In genomic region chr12:122813310-122813713, GRCh38 we compare ENCODE assay signal across 15 cellular contexts. TPM values are rescaled to one million over a fixed set of nuclear protein-coding genes. Genes with fewer than 3 reads are reported as not detected.
DNase-seq lines count a peak whose midpoint lies in the region; ATAC-seq, FAIRE-seq and TF ChIP-seq lines count a peak whose summit lies in the region.
"Had no signal": no experiment of that assay in that cellular context is flagged by ENCODE, and none has a peak within 500 bp of the region (broad histone marks: within the 10 kb centered on the region; RNA-seq: fewer than 3 reads in every experiment).

No MANE protein-coding gene starts in this region.

- RAD21 ChIA-PET in GM12878 (lab: Charles Lee; ENCODE audit: unreplicated experiment): interaction anchor here (1.0 to 1.4 kb wide), 2 partner anchors 13 to 22 kb away, joined by 3 to 6 read pairs; partner anchors contain the start of gene HIP1R

- H2AFZ ChIP-seq in Karpas-422 (ENCODE audit: low read length) (peak overlapping the region; percentile 67; the same call in 1 of the 2 replicates), GM12878 (ENCODE audit: control insufficient read depth, low read depth, low read length) (peak overlapping the region; percentile 45; the same call in 1 of the 2 replicates)

- peak overlapping the region; percentile 0 for H3K4me2 ChIP-seq in Karpas-422 (ENCODE audit: low read depth, low read length, poor library complexity, severe bottlenecking)
- H3K4me2 ChIP-seq in GM12878 (ENCODE audit: control insufficient read depth, insufficient read depth): peak overlapping the region; percentile 40; the same call in 1 of the 2 replicates

- H3K9me3 ChIP-seq in Karpas-422 (ENCODE audit: low read length): no peaks in the 10 kb centered on the region
- H3K9me3 ChIP-seq in GM12878 (replicated peaks; ENCODE audit: control insufficient read depth, insufficient read depth, low read length): no peaks in the 10 kb centered on the region
- H3K9me3 ChIP-seq in ascending aorta: no peaks in the 10 kb centered on the region
- H3K9me3 ChIP-seq in thyroid gland: no peaks in the 10 kb centered on the region

- in situ Hi-C loops in GM12878 (cut with MboI): no loop called here

- POLR2A ChIA-PET in GM12878 (lab: Charles Lee): no interaction called here

- H3K27me3 ChIP-seq in GM06990 (replicated peaks; ENCODE audit: control insufficient read depth, insufficient read depth, low read length) (no peaks in the 10 kb centered on the region), Karpas-422 (ENCODE audit: low read length) (no peaks in the 10 kb centered on the region), GM12878 (replicated peaks in 1 of 2; ENCODE audit: control insufficient read depth in 2 of 2, insufficient read depth in 2 of 2, low read length in 1 of 2) (no peaks in the 10 kb centered on the region), ascending aorta (no peaks in the 10 kb centered on the region), thyroid gland (no peaks in the 10 kb centered on the region)

- 23% methylated on average over 10 of the region's 10 CpGs for WGBS in GM12878 (ENCODE audit: insufficient coverage, insufficient replicate concordance, low lambda C conversion rate, missing lambda C conversion rate)
- 85 to 86% methylated on average over 10 of the region's 10 CpGs for WGBS in thyroid gland, 2 donors

- intact Hi-C loops in GM12878 (cut with micrococcal nuclease; ENCODE audit: unreplicated experiment): no loop called here
- intact Hi-C loops in ascending aorta (cut with DNase I): no loop called here
- intact Hi-C loops in thyroid gland (cut with DNase I): no loop called here

- TF ChIP-seq CTCF in GM06990 (IDR thresholded peaks at IDR 0.05; ENCODE audit: insufficient read depth, low read length, poor library complexity, severe bottlenecking) (no peak), GM12878 (IDR thresholded peaks at IDR 0.05 in 2 of 3, conservative IDR thresholded peaks at IDR 0.05 in 1 of 3; ENCODE audit: control insufficient read depth in 2 of 3, extremely low read depth in 1 of 3, insufficient read depth in 1 of 3, low read depth in 3 of 3, low read length in 3 of 3) (no peak), ascending aorta (IDR thresholded peaks at IDR 0.05) (no peak), thyroid gland (IDR thresholded peaks at IDR 0.05) (no peak)

- peak; percentile 53 for ATAC-seq in GM19324 (IDR thresholded peaks at IDR 0.05; ENCODE audit: low FRiP score, unreplicated experiment)
- ATAC-seq in GM12878: peak; percentile 78

- SMC1A ChIA-PET in GM12878 (lab: Charles Lee; ENCODE audit: uncharacterized antibody, unreplicated experiment): interaction anchor here (1.0 to 2.2 kb wide), 2 partner anchors 20 to 73 kb away, joined by 3 to 7 read pairs; no protein-coding TSS in a partner anchor

- 0 out of 2 replicates have a peak overlapping the region, but pooled peaks have one; percentile 4 for H3K9ac ChIP-seq in Karpas-422 (ENCODE audit: low read length)
- H3K9ac ChIP-seq in GM12878 (ENCODE audit: control insufficient read depth, insufficient read depth, low read length): no peak overlapping the region

- no peak overlapping the region for H3K4me3 ChIP-seq in GM06990 (replicated peaks; ENCODE audit: low read depth, low read length)
- no peak overlapping the region for H3K4me3 ChIP-seq in Karpas-422 (ENCODE audit: low read length)
- no peak overlapping the region for H3K4me3 ChIP-seq in GM12878
- no peak overlapping the region for H3K4me3 ChIP-seq in ascending aorta
- H3K4me3 ChIP-seq in thyroid gland (replicated peaks in 1 of 3): no peak overlapping the region

- H3K79me2 ChIP-seq in Karpas-422 (ENCODE audit: low read length) (no peaks in the 10 kb centered on the region), GM12878 (ENCODE audit: control insufficient read depth, insufficient read depth, low read length) (no peaks in the 10 kb centered on the region)

- CTCF ChIA-PET in GM12878 (lab: Yijun Ruan, JAX): interaction anchor here (1.0 to 1.4 kb wide), 2 partner anchors 13 to 20 kb away, joined by 3 to 4 read pairs; no protein-coding TSS in a partner anchor

- BruUV-seq in GM12878 (replicated peaks; lab: Mats Ljungman, UMichigan): no TSS peak

- H3K27ac ChIP-seq in Karpas-422 (ENCODE audit: low read length) (no peak overlapping the region), GM12878 (ENCODE audit: control insufficient read depth, insufficient read depth) (no peak overlapping the region), ascending aorta (no peak overlapping the region), thyroid gland (no peak overlapping the region)
- H3K27ac ChIP-seq: WERI-Rb-1 had no signal

- H3K9me2 ChIP-seq in Karpas-422 (replicated peaks; ENCODE audit: insufficient read depth, low read length): no peaks in the 10 kb centered on the region

- DNase-seq in GM06990 (ENCODE audit: extremely low read depth, insufficient read length) (peak; percentile 29), Karpas-422 (peak; percentile 69), GM12878 (ENCODE audit: low read depth, low spot score) (peak; percentile 49), ascending aorta (ENCODE audit: low spot score in 2 of 2) (no peak), EL (no peak), HuH-7 (ENCODE audit: low spot score) (no peak), thyroid gland (no peak)
- DNase-seq: KG1; NCI-H187 treated with DMSO at 0.1 percent for 48 hours; SHP77 treated with DMSO at 0.1 percent for 48 hours; stimulated activated CD8-positive, alpha-beta memory T cell treated with anti-CD3 and anti-CD28 coated beads, Interleukin-4, amount 100 ng/mL, for 48 hours; WERI-Rb-1 had no signal

- H4K20me1 ChIP-seq in Karpas-422 (ENCODE audit: insufficient read depth, low read depth, low read length): no peaks in the 10 kb centered on the region
- no peaks in the 10 kb centered on the region for H4K20me1 ChIP-seq in GM12878 (ENCODE audit: control insufficient read depth, insufficient read depth)

- TF ChIP-seq EP300 in GM12878 (IDR thresholded peaks at IDR 0.05; ENCODE audit: borderline replicate concordance in 1 of 2, control insufficient read depth in 1 of 2, low read depth in 2 of 2, low read length in 2 of 2): 0 out of 4 replicates have a peak, but pooled peaks of 1 of the 2 experiments have one; percentile 26

- TF ChIP-seq POLR2A in GM12878 (IDR thresholded peaks at IDR 0.05; ENCODE audit: low read depth, low read length) (no peak), thyroid gland (IDR thresholded peaks at IDR 0.05) (no peak)

- H3K36me3 ChIP-seq in GM06990 (ENCODE audit: control insufficient read depth, insufficient read depth, low read length): no peaks in the 10 kb centered on the region
- no peaks in the 10 kb centered on the region for H3K36me3 ChIP-seq in Karpas-422 (ENCODE audit: insufficient read depth, low read length)
- H3K36me3 ChIP-seq in GM12878 (ENCODE audit: control insufficient read depth in 2 of 2, insufficient read depth in 2 of 2, low read length in 1 of 2): no peaks in the 10 kb centered on the region
- H3K36me3 ChIP-seq in ascending aorta: no peaks in the 10 kb centered on the region
- no peaks in the 10 kb centered on the region for H3K36me3 ChIP-seq in thyroid gland
- H3K36me3 ChIP-seq: WERI-Rb-1 had no signal

- 0 out of 2 replicates have a peak, but pooled peaks have one; percentile 6 for TF ChIP-seq RAD21 in GM12878 (IDR thresholded peaks at IDR 0.05; ENCODE audit: insufficient read depth, low read depth, low read length)

- H3K4me1 ChIP-seq in Karpas-422 (ENCODE audit: low read length) (peaks cover 7% of the 10 kb centered on the region), GM12878 (ENCODE audit: control insufficient read depth, insufficient read depth, low read length) (peaks cover 16% of the 10 kb centered on the region), ascending aorta (no peaks in the 10 kb centered on the region), thyroid gland (no peaks in the 10 kb centered on the region)

- peak; percentile 69 for FAIRE-seq in GM12878 (lab: Jason Lieb, UNC)
- FAIRE-seq: endometrium, frontal cortex had no signal

RNA-seq across cellular contexts. Expression of gene HIP1R, which starts 21.9 kb away (rescaled TPM):
- 19.4 and 42.9 TPM in 2 replicates for total RNA-seq in Karpas-422 (2014; rRNA removed; shearing (Covaris generic); ENCODE audit: low replicate concordance)
- total RNA-seq in GM12878 (2013; cell fraction: nucleolus; rRNA removed): 18.6 and 21.9 TPM in 2 replicates
- total RNA-seq in GM12878 (2014; rRNA removed): 23.3 and 27.7 TPM in 2 replicates
- 6.9 and 10.2 TPM in 2 replicates for total RNA-seq in GM12878 (2014; rRNA removed; fragmentation: Illumina TruSeq; extraction: Trizol)
- total RNA-seq in GM12878 (2021): 20.7 and 21.7 TPM in 2 replicates
- 3.2 TPM for polyA plus RNA-seq in GM12878 (2011; ENCODE audit: low read depth)
- 1.1 and 1.6 TPM in 2 replicates for polyA plus RNA-seq in GM12878 (2011; rRNA removed)
- 1.1 and 3.2 TPM in 2 replicates for polyA plus RNA-seq in GM12878 (2011; cell fraction: cytosol; rRNA removed)
- polyA plus RNA-seq in GM12878 (2011; cell fraction: nucleus; rRNA removed): 17.7 and 27.4 TPM in 2 replicates
- polyA plus RNA-seq in GM12878 (2012): 5.7 and 6.6 TPM in 2 replicates
- polyA plus RNA-seq in GM12878 (2014; fragmentation: Illumina TruSeq; extraction: Trizol): 3.4 and 10.4 TPM in 2 replicates
- under 1 TPM; 0.18 to 0.35 TPM for polyA plus RNA-seq in GM12878 (2014; fragmentation: Nextera tagmentation; extraction: Ambion mirVana)
- polyA plus RNA-seq in GM12878 (2014; rRNA removed): 19.9 and 20.8 TPM in 2 replicates
- polyA plus RNA-seq in GM12878 (2016; fragmentation: Nextera tagmentation; extraction: Ambion mirVana): 10 to 100 TPM; 12.9 to 14.4 TPM
- 1.9 and 5.3 TPM in 2 replicates for polyA minus RNA-seq in GM12878 (2011; rRNA and poly(A)+ RNA removed)
- polyA minus RNA-seq in GM12878 (2011; cell fraction: cytosol; rRNA and poly(A)+ RNA removed): 1.1 and 1.2 TPM in 2 replicates
- polyA minus RNA-seq in GM12878 (2011; cell fraction: nucleus; rRNA and poly(A)+ RNA removed): 3.9 and 4.6 TPM in 2 replicates
- 98.7 TPM for total RNA-seq in ascending aorta
- total RNA-seq in thyroid gland: 10 to 100 TPM; 50.2 to 92.7 (median 56.2) TPM

RNA-seq across cellular contexts. Expression of gene CCDC62, which starts 38.9 kb away (rescaled TPM):
- total RNA-seq in Karpas-422 (2014; rRNA removed; shearing (Covaris generic); ENCODE audit: low replicate concordance): 0.47 and 2.2 TPM in 2 replicates
- total RNA-seq in GM12878 (2013; cell fraction: nucleolus; rRNA removed): 3.6 and 3.9 TPM in 2 replicates
- total RNA-seq in GM12878 (2014; rRNA removed) (0.28 and 0.33 TPM in 2 replicates), GM12878 (2014; rRNA removed; fragmentation: Illumina TruSeq; extraction: Trizol) (0.41 and 0.54 TPM in 2 replicates), GM12878 (2021) (0.48 and 0.59 TPM in 2 replicates), ascending aorta (not detected), thyroid gland (under 1 TPM; 0.21 to 0.81 (median 0.23) TPM)
- polyA plus RNA-seq in GM12878 (2011; ENCODE audit: low read depth): 0.10 TPM
- polyA plus RNA-seq in GM12878 (2011; rRNA removed) (0.39 and 0.69 TPM in 2 replicates), GM12878 (2014; fragmentation: Illumina TruSeq; extraction: Trizol) (0.29 and 0.54 TPM in 2 replicates), GM12878 (2014; fragmentation: Nextera tagmentation; extraction: Ambion mirVana) (under 1 TPM; 0.08 to 0.09 TPM), GM12878 (2014; rRNA removed) (0.20 and 0.32 TPM in 2 replicates), GM12878 (2016; fragmentation: Nextera tagmentation; extraction: Ambion mirVana) (under 1 TPM; 0.16 to 0.25 TPM)
- polyA plus RNA-seq in GM12878 (2011; cell fraction: cytosol; rRNA removed): 0.09 and 0.10 TPM in 2 replicates
- 0.38 and 0.46 TPM in 2 replicates for polyA plus RNA-seq in GM12878 (2011; cell fraction: nucleus; rRNA removed)
- polyA plus RNA-seq in GM12878 (2012): 0.22 TPM in 2 replicates
- 1.1 TPM in 2 replicates for polyA minus RNA-seq in GM12878 (2011; rRNA and poly(A)+ RNA removed)
- polyA minus RNA-seq in GM12878 (2011; cell fraction: cytosol; rRNA and poly(A)+ RNA removed): 0.62 TPM in 1 of 2 replicates, not detected in the other
- polyA minus RNA-seq in GM12878 (2011; cell fraction: nucleus; rRNA and poly(A)+ RNA removed): 0.24 and 0.57 TPM in 2 replicates

Comparison
In these comparisons a context has a peak if more than half of its experiments do, and no peak if none do; other contexts are left out.
1. DNase-seq: peak in GM06990 (single experiment), Karpas-422 (single experiment) and GM12878 (single experiment); none in ascending aorta (0 of 2), EL (single experiment), HuH-7 (single experiment) and thyroid gland (0 of 2).